1 cellular context compared by ENCODE assay signal in the genomic region with DNA sequence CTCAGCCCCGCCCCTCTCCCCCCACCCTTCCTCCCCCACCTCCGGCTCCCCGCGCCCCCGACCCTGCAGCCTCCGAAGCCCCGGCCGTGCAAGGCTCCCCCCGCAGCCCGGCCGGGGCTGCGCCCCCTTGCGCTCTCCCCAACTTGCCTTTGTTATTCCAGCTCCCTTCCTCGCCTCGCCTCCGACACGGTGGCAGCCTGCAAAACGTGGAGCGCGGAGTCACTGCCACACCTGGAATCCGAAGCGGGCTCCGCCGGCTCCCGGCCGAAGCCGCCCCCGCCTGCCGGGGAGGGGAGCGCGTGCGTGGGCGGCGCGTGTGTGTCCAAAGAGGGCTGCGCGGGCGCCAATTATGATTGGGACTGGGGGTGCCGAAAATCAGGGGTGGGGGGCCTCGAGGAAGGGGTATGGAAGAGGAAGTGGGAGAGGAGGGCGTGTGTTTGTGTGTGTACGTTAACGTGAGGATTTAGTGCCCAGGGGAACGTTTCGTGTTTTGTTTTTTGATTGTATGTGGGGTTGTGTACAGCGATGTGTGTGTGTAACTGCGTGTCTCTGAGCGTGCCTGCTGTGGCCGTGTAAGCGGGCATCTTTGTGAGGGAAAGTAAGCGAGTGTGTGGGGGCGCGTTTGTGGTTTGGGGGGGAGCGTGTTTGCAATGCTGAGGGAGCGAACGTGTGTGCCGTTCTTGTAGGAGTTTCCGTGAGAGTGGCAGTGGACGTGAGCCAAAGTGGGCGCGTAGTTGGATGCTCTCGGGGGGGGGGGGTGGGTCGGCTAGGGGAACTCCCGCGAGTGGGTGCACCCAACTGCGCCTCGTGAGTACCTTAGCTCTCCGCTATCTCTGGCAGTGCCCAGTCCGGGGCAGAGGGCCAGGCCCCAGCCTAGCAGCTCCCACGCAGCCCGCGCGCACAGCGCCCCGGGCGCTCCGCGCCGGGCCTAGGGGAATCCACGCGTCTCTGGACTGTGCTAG.
TF ChIP-seq lines count a peak whose summit lies in the region.

No MANE protein-coding gene starts in this region.

TF ChIP-seq in K562, 482 proteins besides CTCF, POLR2A, EP300 and RAD21 (continued from another document and continues in another):
- no peak for TF ChIP-seq CSDE1 (IDR thresholded peaks at IDR 0.05)
- peak; percentile 51 for TF ChIP-seq MTA2 (IDR thresholded peaks at IDR 0.05; ENCODE audit: low read depth)
- no peak for TF ChIP-seq THRAP3 (IDR thresholded peaks at IDR 0.05; ENCODE audit: borderline replicate concordance)
- TF ChIP-seq ZZZ3 (IDR thresholded peaks at IDR 0.05): no peak
- TF ChIP-seq POLR2H (tag; IDR thresholded peaks at IDR 0.05; ENCODE audit: low read depth): no peak
- TF ChIP-seq HNRNPUL1 (IDR thresholded peaks at IDR 0.05; ENCODE audit: low read length): no peak
- peak; percentile 98 for TF ChIP-seq ZBTB7A (IDR thresholded peaks at IDR 0.05; ENCODE audit: borderline replicate concordance, control insufficient read depth, low read depth, low read length)
- no peak for TF ChIP-seq SMAD3 (CRISPR knock-in tag; conservative IDR thresholded peaks at IDR 0.05)
- TF ChIP-seq SUPT5H (IDR thresholded peaks at IDR 0.05): peak; percentile 45
- TF ChIP-seq MEF2A (IDR thresholded peaks at IDR 0.05; ENCODE audit: control insufficient read depth, low read depth, low read length): no peak
- no peak for TF ChIP-seq CEBPG (CRISPR knock-in tag; IDR thresholded peaks at IDR 0.05)
- TF ChIP-seq CEBPG (tag; conservative IDR thresholded peaks at IDR 0.05 in 1 of 2, IDR thresholded peaks at IDR 0.05 in 1 of 2): no peak
- TF ChIP-seq, protein P1, sequence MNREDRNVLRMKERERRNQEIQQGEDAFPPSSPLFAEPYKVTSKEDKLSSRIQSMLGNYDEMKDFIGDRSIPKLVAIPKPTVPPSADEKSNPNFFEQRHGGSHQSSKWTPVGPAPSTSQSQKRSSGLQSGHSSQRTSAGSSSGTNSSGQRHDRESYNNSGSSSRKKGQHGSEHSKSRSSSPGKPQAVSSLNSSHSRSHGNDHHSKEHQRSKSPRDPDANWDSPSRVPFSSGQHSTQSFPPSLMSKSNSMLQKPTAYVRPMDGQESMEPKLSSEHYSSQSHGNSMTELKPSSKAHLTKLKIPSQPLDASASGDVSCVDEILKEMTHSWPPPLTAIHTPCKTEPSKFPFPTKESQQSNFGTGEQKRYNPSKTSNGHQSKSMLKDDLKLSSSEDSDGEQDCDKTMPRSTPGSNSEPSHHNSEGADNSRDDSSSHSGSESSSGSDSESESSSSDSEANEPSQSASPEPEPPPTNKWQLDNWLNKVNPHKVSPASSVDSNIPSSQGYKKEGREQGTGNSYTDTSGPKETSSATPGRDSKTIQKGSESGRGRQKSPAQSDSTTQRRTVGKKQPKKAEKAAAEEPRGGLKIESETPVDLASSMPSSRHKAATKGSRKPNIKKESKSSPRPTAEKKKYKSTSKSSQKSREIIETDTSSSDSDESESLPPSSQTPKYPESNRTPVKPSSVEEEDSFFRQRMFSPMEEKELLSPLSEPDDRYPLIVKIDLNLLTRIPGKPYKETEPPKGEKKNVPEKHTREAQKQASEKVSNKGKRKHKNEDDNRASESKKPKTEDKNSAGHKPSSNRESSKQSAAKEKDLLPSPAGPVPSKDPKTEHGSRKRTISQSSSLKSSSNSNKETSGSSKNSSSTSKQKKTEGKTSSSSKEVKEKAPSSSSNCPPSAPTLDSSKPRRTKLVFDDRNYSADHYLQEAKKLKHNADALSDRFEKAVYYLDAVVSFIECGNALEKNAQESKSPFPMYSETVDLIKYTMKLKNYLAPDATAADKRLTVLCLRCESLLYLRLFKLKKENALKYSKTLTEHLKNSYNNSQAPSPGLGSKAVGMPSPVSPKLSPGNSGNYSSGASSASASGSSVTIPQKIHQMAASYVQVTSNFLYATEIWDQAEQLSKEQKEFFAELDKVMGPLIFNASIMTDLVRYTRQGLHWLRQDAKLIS (CRISPR knock-in tag; IDR thresholded peaks at IDR 0.05): peak; percentile 66; the same call in 1 of the 2 replicates
- no peak for TF ChIP-seq RAD51 (IDR thresholded peaks at IDR 0.05; ENCODE audit: borderline replicate concordance, low read depth)
- TF ChIP-seq, protein P2, sequence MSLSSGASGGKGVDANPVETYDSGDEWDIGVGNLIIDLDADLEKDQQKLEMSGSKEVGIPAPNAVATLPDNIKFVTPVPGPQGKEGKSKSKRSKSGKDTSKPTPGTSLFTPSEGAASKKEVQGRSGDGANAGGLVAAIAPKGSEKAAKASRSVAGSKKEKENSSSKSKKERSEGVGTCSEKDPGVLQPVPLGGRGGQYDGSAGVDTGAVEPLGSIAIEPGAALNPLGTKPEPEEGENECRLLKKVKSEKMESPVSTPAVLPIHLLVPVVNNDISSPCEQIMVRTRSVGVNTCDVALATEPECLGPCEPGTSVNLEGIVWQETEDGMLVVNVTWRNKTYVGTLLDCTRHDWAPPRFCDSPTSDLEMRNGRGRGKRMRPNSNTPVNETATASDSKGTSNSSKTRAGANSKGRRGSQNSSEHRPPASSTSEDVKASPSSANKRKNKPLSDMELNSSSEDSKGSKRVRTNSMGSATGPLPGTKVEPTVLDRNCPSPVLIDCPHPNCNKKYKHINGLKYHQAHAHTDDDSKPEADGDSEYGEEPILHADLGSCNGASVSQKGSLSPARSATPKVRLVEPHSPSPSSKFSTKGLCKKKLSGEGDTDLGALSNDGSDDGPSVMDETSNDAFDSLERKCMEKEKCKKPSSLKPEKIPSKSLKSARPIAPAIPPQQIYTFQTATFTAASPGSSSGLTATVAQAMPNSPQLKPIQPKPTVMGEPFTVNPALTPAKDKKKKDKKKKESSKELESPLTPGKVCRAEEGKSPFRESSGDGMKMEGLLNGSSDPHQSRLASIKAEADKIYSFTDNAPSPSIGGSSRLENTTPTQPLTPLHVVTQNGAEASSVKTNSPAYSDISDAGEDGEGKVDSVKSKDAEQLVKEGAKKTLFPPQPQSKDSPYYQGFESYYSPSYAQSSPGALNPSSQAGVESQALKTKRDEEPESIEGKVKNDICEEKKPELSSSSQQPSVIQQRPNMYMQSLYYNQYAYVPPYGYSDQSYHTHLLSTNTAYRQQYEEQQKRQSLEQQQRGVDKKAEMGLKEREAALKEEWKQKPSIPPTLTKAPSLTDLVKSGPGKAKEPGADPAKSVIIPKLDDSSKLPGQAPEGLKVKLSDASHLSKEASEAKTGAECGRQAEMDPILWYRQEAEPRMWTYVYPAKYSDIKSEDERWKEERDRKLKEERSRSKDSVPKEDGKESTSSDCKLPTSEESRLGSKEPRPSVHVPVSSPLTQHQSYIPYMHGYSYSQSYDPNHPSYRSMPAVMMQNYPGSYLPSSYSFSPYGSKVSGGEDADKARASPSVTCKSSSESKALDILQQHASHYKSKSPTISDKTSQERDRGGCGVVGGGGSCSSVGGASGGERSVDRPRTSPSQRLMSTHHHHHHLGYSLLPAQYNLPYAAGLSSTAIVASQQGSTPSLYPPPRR (CRISPR knock-in tag; IDR thresholded peaks at IDR 0.05; ENCODE audit: borderline replicate concordance): no peak
- TF ChIP-seq, protein P3, sequence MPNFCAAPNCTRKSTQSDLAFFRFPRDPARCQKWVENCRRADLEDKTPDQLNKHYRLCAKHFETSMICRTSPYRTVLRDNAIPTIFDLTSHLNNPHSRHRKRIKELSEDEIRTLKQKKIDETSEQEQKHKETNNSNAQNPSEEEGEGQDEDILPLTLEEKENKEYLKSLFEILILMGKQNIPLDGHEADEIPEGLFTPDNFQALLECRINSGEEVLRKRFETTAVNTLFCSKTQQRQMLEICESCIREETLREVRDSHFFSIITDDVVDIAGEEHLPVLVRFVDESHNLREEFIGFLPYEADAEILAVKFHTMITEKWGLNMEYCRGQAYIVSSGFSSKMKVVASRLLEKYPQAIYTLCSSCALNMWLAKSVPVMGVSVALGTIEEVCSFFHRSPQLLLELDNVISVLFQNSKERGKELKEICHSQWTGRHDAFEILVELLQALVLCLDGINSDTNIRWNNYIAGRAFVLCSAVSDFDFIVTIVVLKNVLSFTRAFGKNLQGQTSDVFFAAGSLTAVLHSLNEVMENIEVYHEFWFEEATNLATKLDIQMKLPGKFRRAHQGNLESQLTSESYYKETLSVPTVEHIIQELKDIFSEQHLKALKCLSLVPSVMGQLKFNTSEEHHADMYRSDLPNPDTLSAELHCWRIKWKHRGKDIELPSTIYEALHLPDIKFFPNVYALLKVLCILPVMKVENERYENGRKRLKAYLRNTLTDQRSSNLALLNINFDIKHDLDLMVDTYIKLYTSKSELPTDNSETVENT (CRISPR knock-in tag; IDR thresholded peaks at IDR 0.05): no peak
- TF ChIP-seq, protein P4, sequence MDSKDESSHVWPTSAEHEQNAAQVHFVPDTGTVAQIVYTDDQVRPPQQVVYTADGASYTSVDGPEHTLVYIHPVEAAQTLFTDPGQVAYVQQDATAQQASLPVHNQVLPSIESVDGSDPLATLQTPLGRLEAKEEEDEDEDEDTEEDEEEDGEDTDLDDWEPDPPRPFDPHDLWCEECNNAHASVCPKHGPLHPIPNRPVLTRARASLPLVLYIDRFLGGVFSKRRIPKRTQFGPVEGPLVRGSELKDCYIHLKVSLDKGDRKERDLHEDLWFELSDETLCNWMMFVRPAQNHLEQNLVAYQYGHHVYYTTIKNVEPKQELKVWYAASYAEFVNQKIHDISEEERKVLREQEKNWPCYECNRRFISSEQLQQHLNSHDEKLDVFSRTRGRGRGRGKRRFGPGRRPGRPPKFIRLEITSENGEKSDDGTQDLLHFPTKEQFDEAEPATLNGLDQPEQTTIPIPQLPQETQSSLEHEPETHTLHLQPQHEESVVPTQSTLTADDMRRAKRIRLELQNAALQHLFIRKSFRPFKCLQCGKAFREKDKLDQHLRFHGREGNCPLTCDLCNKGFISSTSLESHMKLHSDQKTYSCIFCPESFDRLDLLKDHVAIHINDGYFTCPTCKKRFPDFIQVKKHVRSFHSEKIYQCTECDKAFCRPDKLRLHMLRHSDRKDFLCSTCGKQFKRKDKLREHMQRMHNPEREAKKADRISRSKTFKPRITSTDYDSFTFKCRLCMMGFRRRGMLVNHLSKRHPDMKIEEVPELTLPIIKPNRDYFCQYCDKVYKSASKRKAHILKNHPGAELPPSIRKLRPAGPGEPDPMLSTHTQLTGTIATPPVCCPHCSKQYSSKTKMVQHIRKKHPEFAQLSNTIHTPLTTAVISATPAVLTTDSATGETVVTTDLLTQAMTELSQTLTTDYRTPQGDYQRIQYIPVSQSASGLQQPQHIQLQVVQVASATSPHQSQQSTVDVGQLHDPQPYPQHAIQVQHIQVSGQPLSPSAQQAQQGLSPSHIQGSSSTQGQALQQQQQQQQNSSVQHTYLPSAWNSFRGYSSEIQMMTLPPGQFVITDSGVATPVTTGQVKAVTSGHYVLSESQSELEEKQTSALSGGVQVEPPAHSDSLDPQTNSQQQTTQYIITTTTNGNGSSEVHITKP (IDR thresholded peaks at IDR 0.05; ENCODE audit: partially characterized antibody): peak; percentile 57
- no peak for TF ChIP-seq RFX7 (CRISPR knock-in tag; IDR thresholded peaks at IDR 0.05)
- no peak for TF ChIP-seq BACH1 (tag; IDR thresholded peaks at IDR 0.05)
- TF ChIP-seq POLR3G (IDR thresholded peaks at IDR 0.05; ENCODE audit: extremely low read depth, insufficient read length, insufficient replicate concordance): no peak
- TF ChIP-seq HSF4 (CRISPR knock-in tag; IDR thresholded peaks at IDR 0.05; ENCODE audit: borderline replicate concordance): no peak
- TF ChIP-seq ZNF274 (IDR thresholded peaks at IDR 0.05; ENCODE audit: borderline replicate concordance, low read depth, low read length): no peak
- no peak for TF ChIP-seq ZNF507 (tag; conservative IDR thresholded peaks at IDR 0.05)
- TF ChIP-seq MTF1 (CRISPR knock-in tag; IDR thresholded peaks at IDR 0.05; ENCODE audit: borderline replicate concordance): no peak
- peak; percentile 95 to 98 for TF ChIP-seq MAZ (CRISPR knock-in tag; conservative IDR thresholded peaks at IDR 0.05 in 1 of 2, IDR thresholded peaks at IDR 0.05 in 1 of 2)
- peak; percentile 82 for TF ChIP-seq ARHGAP35 (IDR thresholded peaks at IDR 0.05; ENCODE audit: partially characterized antibody)
- TF ChIP-seq, protein P5, sequence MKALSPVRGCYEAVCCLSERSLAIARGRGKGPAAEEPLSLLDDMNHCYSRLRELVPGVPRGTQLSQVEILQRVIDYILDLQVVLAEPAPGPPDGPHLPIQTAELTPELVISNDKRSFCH (CRISPR knock-in tag; IDR thresholded peaks at IDR 0.05): no peak
- TF ChIP-seq, protein P5 (tag; IDR thresholded peaks at IDR 0.05): no peak
- peak; percentile 85 for TF ChIP-seq MYC (IDR thresholded peaks at IDR 0.05; ENCODE audit: low read depth, low read length)
- TF ChIP-seq MYC (CRISPR knock-in tag; IDR thresholded peaks at IDR 0.05; ENCODE audit: borderline replicate concordance, low read depth): no peak
- peak; percentile 9 to 45; a peak in 1 of 4 replicates for TF ChIP-seq TBL1XR1 (IDR thresholded peaks at IDR 0.05; ENCODE audit: low read length in 2 of 2)
- TF ChIP-seq ASH1L (IDR thresholded peaks at IDR 0.05; ENCODE audit: borderline replicate concordance, low read depth, partially characterized antibody): no peak
- TF ChIP-seq SMAD1 (IDR thresholded peaks at IDR 0.05; ENCODE audit: low read depth, low read length, partially characterized antibody): peak; percentile 25
- TF ChIP-seq, protein P6, sequence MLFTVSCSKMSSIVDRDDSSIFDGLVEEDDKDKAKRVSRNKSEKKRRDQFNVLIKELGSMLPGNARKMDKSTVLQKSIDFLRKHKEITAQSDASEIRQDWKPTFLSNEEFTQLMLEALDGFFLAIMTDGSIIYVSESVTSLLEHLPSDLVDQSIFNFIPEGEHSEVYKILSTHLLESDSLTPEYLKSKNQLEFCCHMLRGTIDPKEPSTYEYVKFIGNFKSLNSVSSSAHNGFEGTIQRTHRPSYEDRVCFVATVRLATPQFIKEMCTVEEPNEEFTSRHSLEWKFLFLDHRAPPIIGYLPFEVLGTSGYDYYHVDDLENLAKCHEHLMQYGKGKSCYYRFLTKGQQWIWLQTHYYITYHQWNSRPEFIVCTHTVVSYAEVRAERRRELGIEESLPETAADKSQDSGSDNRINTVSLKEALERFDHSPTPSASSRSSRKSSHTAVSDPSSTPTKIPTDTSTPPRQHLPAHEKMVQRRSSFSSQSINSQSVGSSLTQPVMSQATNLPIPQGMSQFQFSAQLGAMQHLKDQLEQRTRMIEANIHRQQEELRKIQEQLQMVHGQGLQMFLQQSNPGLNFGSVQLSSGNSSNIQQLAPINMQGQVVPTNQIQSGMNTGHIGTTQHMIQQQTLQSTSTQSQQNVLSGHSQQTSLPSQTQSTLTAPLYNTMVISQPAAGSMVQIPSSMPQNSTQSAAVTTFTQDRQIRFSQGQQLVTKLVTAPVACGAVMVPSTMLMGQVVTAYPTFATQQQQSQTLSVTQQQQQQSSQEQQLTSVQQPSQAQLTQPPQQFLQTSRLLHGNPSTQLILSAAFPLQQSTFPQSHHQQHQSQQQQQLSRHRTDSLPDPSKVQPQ (CRISPR knock-in tag; IDR thresholded peaks at IDR 0.05; ENCODE audit: borderline replicate concordance): no peak
- peak; percentile 83 for TF ChIP-seq SP1 (CRISPR knock-in tag; IDR thresholded peaks at IDR 0.05)
- TF ChIP-seq FOXM1 (IDR thresholded peaks at IDR 0.05; ENCODE audit: low read depth): peak; percentile 55; the same call in 1 of the 2 replicates
- TF ChIP-seq FOXM1 (CRISPR knock-in tag; IDR thresholded peaks at IDR 0.05; ENCODE audit: low read depth): no peak
- TF ChIP-seq CBX3 (IDR thresholded peaks at IDR 0.05; ENCODE audit: borderline replicate concordance in 1 of 2, low read length in 2 of 2): peak in 1 of 2 experiments; percentile 56; a peak in 1 of 3 replicates
- TF ChIP-seq, protein P7, sequence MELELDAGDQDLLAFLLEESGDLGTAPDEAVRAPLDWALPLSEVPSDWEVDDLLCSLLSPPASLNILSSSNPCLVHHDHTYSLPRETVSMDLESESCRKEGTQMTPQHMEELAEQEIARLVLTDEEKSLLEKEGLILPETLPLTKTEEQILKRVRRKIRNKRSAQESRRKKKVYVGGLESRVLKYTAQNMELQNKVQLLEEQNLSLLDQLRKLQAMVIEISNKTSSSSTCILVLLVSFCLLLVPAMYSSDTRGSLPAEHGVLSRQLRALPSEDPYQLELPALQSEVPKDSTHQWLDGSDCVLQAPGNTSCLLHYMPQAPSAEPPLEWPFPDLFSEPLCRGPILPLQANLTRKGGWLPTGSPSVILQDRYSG (tag; conservative IDR thresholded peaks at IDR 0.05; ENCODE audit: low read depth): no peak
